9 cellular contexts compared by ENCODE assay signal in genomic region chr12:116609715-116610114, GRCh38. TPM values are rescaled to one million over a fixed set of nuclear protein-coding genes. Genes with fewer than 3 reads are reported as not detected.
A peak's percentile ranks its signal among the peaks of the same experiment; 100 is the strongest.
DNase-seq lines count a peak whose midpoint lies in the region; TF ChIP-seq lines count a peak whose summit lies in the region.
"Had no signal": no experiment of that assay in that cellular context is flagged by ENCODE, and none has a peak within 500 bp of the region (broad histone marks: within the 10 kb centered on the region; RNA-seq: fewer than 3 reads in every experiment).

No MANE protein-coding gene starts in this region.

- H3K9me3 ChIP-seq in left ventricle myocardium inferior (replicated peaks) (no peaks in the 10 kb centered on the region), right atrium auricular region (no peaks in the 10 kb centered on the region)
- H3K9me3 ChIP-seq: neutrophil had no signal

- DNase-seq in left ventricle myocardium inferior: no peak
- no peak for DNase-seq in right atrium auricular region (ENCODE audit: low spot score)
- peak; percentile 6 for DNase-seq in T follicular helper cell (ENCODE audit: low read depth)
- peak; percentile 38 for DNase-seq in glutamatergic neuron
- no peak for DNase-seq in activated CD4-positive, CD25-positive, alpha-beta regulatory T cell (lab: John Stamatoyannopoulos, UW)
- no peak for DNase-seq in NCI-H345 (lab: John Stamatoyannopoulos, UW)
- no peak for DNase-seq in cerebellum (ENCODE audit: low spot score)
- DNase-seq in OCI-M2 (lab: John Stamatoyannopoulos, UW; ENCODE audit: unreplicated experiment): no peak

- peaks cover 6% of the 10 kb centered on the region for H3K9me3 Mint-ChIP-seq in glutamatergic neuron (ENCODE audit: unreplicated experiment)

- intact Hi-C loops in left ventricle myocardium inferior (cut with micrococcal nuclease): no loop called here

- H3K4me3 ChIP-seq in left ventricle myocardium inferior (no peak overlapping the region), right atrium auricular region (no peak overlapping the region)

- H3K27ac ChIP-seq in left ventricle myocardium inferior (replicated peaks) (peak overlapping the region; percentile 25), right atrium auricular region (no peak overlapping the region)
- H3K27ac ChIP-seq: neutrophil had no signal

- H3K27me3 ChIP-seq in left ventricle myocardium inferior (ENCODE audit: low read depth) (peaks cover 5% of the 10 kb centered on the region), right atrium auricular region (no peaks in the 10 kb centered on the region)
- H3K27me3 ChIP-seq: neutrophil had no signal

- peak; percentile 43 for TF ChIP-seq CTCF in left ventricle myocardium inferior (IDR thresholded peaks at IDR 0.05; ENCODE audit: borderline replicate concordance)
- TF ChIP-seq CTCF in right atrium auricular region (IDR thresholded peaks at IDR 0.05): peak in 1 of 2 donors; percentile 44
- TF ChIP-seq CTCF in glutamatergic neuron (IDR thresholded peaks at IDR 0.05; ENCODE audit: partially characterized antibody, unreplicated experiment): peak; percentile 41

- H3K27me3 Mint-ChIP-seq in glutamatergic neuron (ENCODE audit: unreplicated experiment): no peaks in the 10 kb centered on the region

- H3K4me1 Mint-ChIP-seq in glutamatergic neuron (ENCODE audit: low read depth, unreplicated experiment): peaks cover 7% of the 10 kb centered on the region

- H3K27ac Mint-ChIP-seq in glutamatergic neuron (ENCODE audit: unreplicated experiment): no peak overlapping the region

- no peaks in the 10 kb centered on the region for H3K36me3 Mint-ChIP-seq in glutamatergic neuron (ENCODE audit: unreplicated experiment)

- H3K36me3 ChIP-seq in left ventricle myocardium inferior (no peaks in the 10 kb centered on the region), right atrium auricular region (no peaks in the 10 kb centered on the region)
- H3K36me3 ChIP-seq: neutrophil had no signal

- H3K4me1 ChIP-seq in left ventricle myocardium inferior: peaks cover 26% of the 10 kb centered on the region
- H3K4me1 ChIP-seq in right atrium auricular region: peaks cover 0 to 12% of the 10 kb centered on the region in 2 donors

- no peak overlapping the region for H3K4me3 Mint-ChIP-seq in glutamatergic neuron (ENCODE audit: unreplicated experiment)

RNA-seq across cellular contexts. Expression of gene MAP1LC3B2, which starts 50.5 kb away (rescaled TPM):
- total RNA-seq in left ventricle myocardium inferior (2.9 TPM), right atrium auricular region (1 to 10 TPM; 1.0 to 1.4 TPM), glutamatergic neuron (ENCODE audit: unreplicated experiment) (4.4 TPM), cerebellum (1.4 TPM)

Comparison
In these comparisons a context has a peak if more than half of its experiments do, and no peak if none do; other contexts are left out.
1. DNase-seq: peak in T follicular helper cell (single experiment) and glutamatergic neuron (single experiment); none in left ventricle myocardium inferior (single experiment), right atrium auricular region (single experiment), activated CD4-positive, CD25-positive, alpha-beta regulatory T cell (0 of 4), NCI-H345 (single experiment), cerebellum (single experiment) and OCI-M2 (single experiment).